12 cellular contexts compared by ENCODE assay signal in genomic region chr22:42977574-42977973, GRCh38. TPM values are rescaled to one million over a fixed set of nuclear protein-coding genes. Genes with fewer than 3 reads are reported as not detected.
DNase-seq lines count a peak whose midpoint lies in the region; ATAC-seq, FAIRE-seq and TF ChIP-seq lines count a peak whose summit lies in the region.
"Had no signal": no experiment of that assay in that cellular context is flagged by ENCODE, and none has a peak within 500 bp of the region (broad histone marks: within the 10 kb centered on the region; RNA-seq: fewer than 3 reads in every experiment).

No MANE protein-coding gene starts in this region.

- peak overlapping the region; percentile 21; the same call in 1 of the 2 replicates for H3K4me3 ChIP-seq in OCI-LY3 (ENCODE audit: low read length)
- no peak overlapping the region for H3K4me3 ChIP-seq in gastrocnemius medialis

- H3K9me3 ChIP-seq in OCI-LY3 (ENCODE audit: insufficient read depth, low read length): no peaks in the 10 kb centered on the region
- H3K9me3 ChIP-seq in gastrocnemius medialis: no peaks in the 10 kb centered on the region

- H3K79me2 ChIP-seq in OCI-LY3 (ENCODE audit: low read length): peaks cover 51% of the 10 kb centered on the region

- ATAC-seq in gastrocnemius medialis (no peak), HG03520 (IDR thresholded peaks at IDR 0.05; ENCODE audit: unreplicated experiment) (no peak), HG02973 (IDR thresholded peaks at IDR 0.05; ENCODE audit: unreplicated experiment) (no peak)
- ATAC-seq: activated CD4-positive, CD25-positive, alpha-beta regulatory T cell treated with anti-CD3 and anti-CD28 coated beads, Interleukin-2, amount 50 U/mL, for 24 hours had no signal

- H3K4me3 Mint-ChIP-seq in endothelial cell (ENCODE audit: unreplicated experiment): no peak overlapping the region
- H3K4me3 Mint-ChIP-seq: activated T-helper 1 cell treated with anti-CD3 and anti-CD28 coated beads, Interleukin-12 subunit alpha, Interleukin-12 subunit beta, Interleukin-2, Interleukin-4 antibody, amounts not matched to agents 30 ng/mL and 10 ng/mL and 1 ng/mL, durations not matched to agents 14 hours and 24 hours and 36 hours had no signal

- intact Hi-C loops in gastrocnemius medialis (cut with DNase I; ENCODE audit: low total_unique reads): no loop called here

- no peaks in the 10 kb centered on the region for H3K27me3 ChIP-seq in OCI-LY3 (ENCODE audit: low read depth, low read length)
- no peaks in the 10 kb centered on the region for H3K27me3 ChIP-seq in gastrocnemius medialis

- in situ Hi-C loops in gastrocnemius medialis (cut with MboI; ENCODE audit: low sequenced_read_pairs in 4 of 4): loop anchor here in 1 of 4 donors (10.0 kb wide), 1 partner anchor 63 kb away; no protein-coding TSS in a partner anchor

- H3K27me3 Mint-ChIP-seq in endothelial cell (ENCODE audit: unreplicated experiment): peaks cover 2% of the 10 kb centered on the region

- H3K36me3 ChIP-seq in OCI-LY3 (replicated peaks; ENCODE audit: low read depth, low read length) (no peaks in the 10 kb centered on the region), gastrocnemius medialis (no peaks in the 10 kb centered on the region)

- H3K27ac ChIP-seq in OCI-LY3 (ENCODE audit: low read length) (peak overlapping the region; percentile 31), gastrocnemius medialis (peak overlapping the region in 3 of 4 donors; percentile 30 to 65 (median 55))

- TF ChIP-seq CTCF in OCI-LY3 (IDR thresholded peaks at IDR 0.05; ENCODE audit: low read depth, low read length) (no peak), endothelial cell (IDR thresholded peaks at IDR 0.05; ENCODE audit: unreplicated experiment) (no peak), gastrocnemius medialis (IDR thresholded peaks at IDR 0.05 in 4 of 5, conservative IDR thresholded peaks at IDR 0.05 in 1 of 5) (no peak)

- no peak for DNase-seq in GM19239 (ENCODE audit: insufficient read length, low spot score)
- no peak for DNase-seq in endothelial cell (ENCODE audit: low spot score)
- DNase-seq in gastrocnemius medialis: no peak
- DNase-seq in NCI-H1048 (lab: John Stamatoyannopoulos, UW): no peak
- DNase-seq in COR-L47 (lab: John Stamatoyannopoulos, UW): no peak
- DNase-seq: NCI-H2171 treated with DMSO at 0.1 percent for 48 hours; stimulated activated naive CD4-positive, alpha-beta T cell had no signal

- H3K4me1 Mint-ChIP-seq in endothelial cell (ENCODE audit: unreplicated experiment): peaks cover 35% of the 10 kb centered on the region

- H3K4me1 ChIP-seq in OCI-LY3 (ENCODE audit: low read length) (peaks cover 46% of the 10 kb centered on the region), gastrocnemius medialis (peaks cover 40 to 50% of the 10 kb centered on the region in 2 donors)

- peaks cover 9% of the 10 kb centered on the region for H4K20me1 ChIP-seq in OCI-LY3 (ENCODE audit: insufficient read depth, low read length)

- TF ChIP-seq POLR2A in gastrocnemius medialis (IDR thresholded peaks at IDR 0.05): no peak

- no peak overlapping the region for H2AFZ ChIP-seq in OCI-LY3 (ENCODE audit: low read depth, low read length)

- H3K4me2 ChIP-seq in OCI-LY3 (ENCODE audit: low read length): peak overlapping the region; percentile 51

- peaks cover 3% of the 10 kb centered on the region for H3K36me3 Mint-ChIP-seq in endothelial cell (ENCODE audit: low read depth, unreplicated experiment)

- H3K9ac ChIP-seq in OCI-LY3 (ENCODE audit: low read length): peak overlapping the region; percentile 10; the same call in 1 of the 2 replicates

- peak; percentile 42 for FAIRE-seq in GM19239 (lab: Jason Lieb, UNC)

- H3K9me3 Mint-ChIP-seq in endothelial cell (ENCODE audit: unreplicated experiment): no peaks in the 10 kb centered on the region
- H3K9me3 Mint-ChIP-seq: activated T-helper 1 cell treated with anti-CD3 and anti-CD28 coated beads, Interleukin-12 subunit alpha, Interleukin-12 subunit beta, Interleukin-2, Interleukin-4 antibody, amounts not matched to agents 30 ng/mL and 10 ng/mL and 1 ng/mL, durations not matched to agents 14 hours and 24 hours and 36 hours had no signal

- peak overlapping the region; percentile 87 for H3K27ac Mint-ChIP-seq in endothelial cell (ENCODE audit: unreplicated experiment)
- H3K27ac Mint-ChIP-seq: activated T-helper 1 cell treated with anti-CD3 and anti-CD28 coated beads, Interleukin-12 subunit alpha, Interleukin-12 subunit beta, Interleukin-2, Interleukin-4 antibody, amounts not matched to agents 30 ng/mL and 10 ng/mL and 1 ng/mL, durations not matched to agents 14 hours and 24 hours and 36 hours had no signal

RNA-seq across cellular contexts. Expression of gene PACSIN2, which starts 37.4 kb away (rescaled TPM):
- total RNA-seq in endothelial cell (ENCODE audit: unreplicated experiment): 93.7 TPM
- 10 to 100 TPM; 37.3 to 45.9 (median 39.8) TPM for total RNA-seq in gastrocnemius medialis
